ENCODE assay signal across 8 cellular contexts in genomic region chr9:111484564-111484878, GRCh38. TPM values are rescaled to one million over a fixed set of nuclear protein-coding genes. Genes with fewer than 3 reads are reported as not detected.
DNase-seq lines count a peak whose midpoint lies in the region; ATAC-seq and TF ChIP-seq lines count a peak whose summit lies in the region.

No MANE protein-coding gene starts in this region.

- H2AK5ac ChIP-seq in mesendoderm (ENCODE audit: low read length): no peak overlapping the region

- H3K23ac ChIP-seq in mesendoderm (ENCODE audit: low read length): no peak overlapping the region

- H3K27ac ChIP-seq in mesendoderm (ENCODE audit: low read depth, low read length): peak overlapping the region; percentile 99

- peak overlapping the region; percentile 81 for H4K8ac ChIP-seq in mesendoderm (ENCODE audit: low read depth, low read length)

- H3K4me2 ChIP-seq in mesendoderm (ENCODE audit: low read length): peak overlapping the region; percentile 10

- H2BK5ac ChIP-seq in mesendoderm (ENCODE audit: low read length): no peak overlapping the region

- peak overlapping the region; percentile 87 for H3K56ac ChIP-seq in mesendoderm (ENCODE audit: low read length)

- no peak overlapping the region for H2BK120ac ChIP-seq in mesendoderm (ENCODE audit: low read depth, low read length)

- H3K27ac Mint-ChIP-seq in brain: peak overlapping the region; percentile 89 to 99 (median 93)

- H3K4me3 ChIP-seq in mesendoderm (ENCODE audit: low read length): peak overlapping the region; percentile 73

- ATAC-seq in HG03378 (IDR thresholded peaks at IDR 0.05; ENCODE audit: unreplicated experiment): peak; percentile 6

- H3K4me1 Mint-ChIP-seq in brain: peaks cover 29% of the 10 kb centered on the region

- H3K79me1 ChIP-seq in mesendoderm (ENCODE audit: low read length): no peaks in the 10 kb centered on the region

- no CpG with 5 or more reads among the region's 4 CpGs for WGBS in mesendoderm (ENCODE audit: extremely low coverage, insufficient coverage, low lambda C conversion rate)

- no peaks in the 10 kb centered on the region for H3K36me3 ChIP-seq in mesendoderm (ENCODE audit: control insufficient read depth, insufficient read depth, low read length)

- DNase-seq in DMS53 treated with DMSO at 0.1 percent for 48 hours (lab: John Stamatoyannopoulos, UW; ENCODE audit: unreplicated experiment) (peak; percentile 32), mesendoderm (no peak), AG20443 (ENCODE audit: low spot score) (no peak), hepatic stellate cell (ENCODE audit: low spot score) (no peak), NCI-H2029 (lab: John Stamatoyannopoulos, UW) (no peak), NCI-H82 (lab: John Stamatoyannopoulos, UW) (no peak)

- H3K18ac ChIP-seq in mesendoderm (ENCODE audit: low read length): peak overlapping the region; percentile 100

- H3K4ac ChIP-seq in mesendoderm (ENCODE audit: low read depth, low read length): no peak overlapping the region

- peaks cover 6% of the 10 kb centered on the region for H3K27me3 Mint-ChIP-seq in brain

- H2BK15ac ChIP-seq in mesendoderm (replicated peaks; ENCODE audit: low read depth): no peak overlapping the region

- H3K4me1 ChIP-seq in mesendoderm (ENCODE audit: control insufficient read depth, low read depth, low read length): peaks cover 2% of the 10 kb centered on the region

- peak overlapping the region; percentile 85 for H3K9ac ChIP-seq in mesendoderm (ENCODE audit: low read length)

- H3K27me3 ChIP-seq in mesendoderm (ENCODE audit: insufficient read depth, low read length, poor library complexity): no peaks in the 10 kb centered on the region

- peak overlapping the region; percentile 85 to 96 (median 88) for H3K4me3 Mint-ChIP-seq in brain

- H3K36me3 Mint-ChIP-seq in brain: peaks cover 17% of the 10 kb centered on the region

- H3K9me3 Mint-ChIP-seq in brain: no peaks in the 10 kb centered on the region

- no peak for TF ChIP-seq CTCF in brain (conservative IDR thresholded peaks at IDR 0.05)

- no peak overlapping the region for H4K5ac ChIP-seq in mesendoderm (ENCODE audit: low read length)

- H3K79me2 ChIP-seq in mesendoderm (ENCODE audit: control insufficient read depth, insufficient read depth, low read length): peaks cover 26% of the 10 kb centered on the region

RNA-seq across cellular contexts. Expression of gene ECPAS, which starts 0.3 kb away (rescaled TPM):
- polyA plus RNA-seq in brain (ENCODE audit: insufficient read depth, low read depth, low replicate concordance): 29.4 TPM
- polyA plus RNA-seq in mesendoderm (2013, experiment 1 of 2): 73.1 TPM
- 72.9 TPM for polyA plus RNA-seq in mesendoderm (2013, experiment 2 of 2)

RNA-seq across cellular contexts. Expression of gene ZNF483, which starts 40.5 kb away (rescaled TPM):
- polyA plus RNA-seq in brain (ENCODE audit: insufficient read depth, low read depth, low replicate concordance): 2.9 TPM
- polyA plus RNA-seq in mesendoderm (2013, experiment 1 of 2): 2.7 TPM
- polyA plus RNA-seq in mesendoderm (2013, experiment 2 of 2): 2.5 TPM
